22 cellular contexts compared by ENCODE assay signal in genomic region chr2:83953661-83954060, GRCh38.
DNase-seq lines count a peak whose midpoint lies in the region; ATAC-seq and TF ChIP-seq lines count a peak whose summit lies in the region.
"Had no signal": no experiment of that assay in that cellular context is flagged by ENCODE, and none has a peak within 500 bp of the region (broad histone marks: within the 10 kb centered on the region; RNA-seq: fewer than 3 reads in every experiment).

No MANE protein-coding gene starts in this region.

- H3K9me3 ChIP-seq in MG63 (no peaks in the 10 kb centered on the region), ovary (no peaks in the 10 kb centered on the region)
- H3K9me3 ChIP-seq in naive thymus-derived CD4-positive, alpha-beta T cell (ENCODE audit: control insufficient read depth in 2 of 3, low read length in 3 of 3), result no peaks in the 10 kb centered on the region

- DNase-seq in DMS53 treated with DMSO at 0.1 percent for 48 hours (lab: John Stamatoyannopoulos, UW; ENCODE audit: unreplicated experiment) (peak; percentile 4), NCI-H524 treated with DMSO at 0.1 percent for 48 hours (lab: John Stamatoyannopoulos, UW) (peak; percentile 1), iPS-NIHi7 (ENCODE audit: extremely low spot score) (peak; percentile 16), posterior cingulate gyrus (peak in 6 of 10 donors; percentile 16 to 75 (median 44)), MG63 (no peak), OCI-M2 (lab: John Stamatoyannopoulos, UW; ENCODE audit: unreplicated experiment) (no peak), ovary (no peak)
- DNase-seq in naive thymus-derived CD4-positive, alpha-beta T cell, result no peak
- DNase-seq: AML-193; DMS 273 treated with DMSO at 0.1 percent for 48 hours; GF-D8; GM23248; KG1; NCI-H1436; NCI-H1930; NCI-H2171; NCI-H526 treated with DMSO at 0.1 percent for 48 hours; NK-92 treated with Interleukin-12 subunit alpha and Interleukin-12 subunit beta, amount 100 ng/mL, for 24 hours; SHP77 had no signal

- no peak for TF ChIP-seq CTCF in ovary (IDR thresholded peaks at IDR 0.05)

- no peak for TF ChIP-seq POLR2A in ovary (IDR thresholded peaks at IDR 0.05)

- H3K36me3 ChIP-seq in MG63, result no peaks in the 10 kb centered on the region
- H3K36me3 ChIP-seq in naive thymus-derived CD4-positive, alpha-beta T cell (ENCODE audit: control insufficient read depth in 2 of 3, insufficient read depth in 3 of 3, low read length in 3 of 3), result no peaks in the 10 kb centered on the region
- no peaks in the 10 kb centered on the region for H3K36me3 ChIP-seq in ovary

- H3K27me3 Mint-ChIP-seq in naive thymus-derived CD4-positive, alpha-beta T cell, result peaks cover 0 to 7% (median 3%) of the 10 kb centered on the region in 5 donors

- no peaks in the 10 kb centered on the region for H3K36me3 Mint-ChIP-seq in naive thymus-derived CD4-positive, alpha-beta T cell

- no peaks in the 10 kb centered on the region for H3K4me1 ChIP-seq in naive thymus-derived CD4-positive, alpha-beta T cell (ENCODE audit: control insufficient read depth in 2 of 2, insufficient read depth in 2 of 2, low read length in 2 of 2)
- no peaks in the 10 kb centered on the region for H3K4me1 ChIP-seq in ovary (ENCODE audit: insufficient read depth)

- H3K4me1 Mint-ChIP-seq in naive thymus-derived CD4-positive, alpha-beta T cell, result no peaks in the 10 kb centered on the region

- no peak overlapping the region for H3K4me3 ChIP-seq in MG63
- H3K4me3 ChIP-seq in naive thymus-derived CD4-positive, alpha-beta T cell (ENCODE audit: low read length), result no peak overlapping the region
- H3K4me3 ChIP-seq in ovary, result no peak overlapping the region
- H3K4me3 ChIP-seq: GM12878, GM23248, SK-N-MC had no signal

- 2 to 12% (median 8%) methylated on average over 1 of the region's 1 CpG for WGBS in ovary, 3 donors

- CTCF ChIA-PET in naive thymus-derived CD4-positive, alpha-beta T cell (lab: Charles Lee), result no interaction called here

- H3K27ac ChIP-seq in naive thymus-derived CD4-positive, alpha-beta T cell (ENCODE audit: low read depth, low read length), result no peak overlapping the region
- H3K27ac ChIP-seq in ovary, result no peak overlapping the region
- H3K27ac ChIP-seq: C4-2B, GM23248, SK-N-MC had no signal

- H3K27me3 ChIP-seq in MG63, result no peaks in the 10 kb centered on the region
- H3K27me3 ChIP-seq in naive thymus-derived CD4-positive, alpha-beta T cell (ENCODE audit: control insufficient read depth in 2 of 2, insufficient read depth in 2 of 2, low read length in 2 of 2), result no peaks in the 10 kb centered on the region
- no peaks in the 10 kb centered on the region for H3K27me3 ChIP-seq in ovary

- no peak for TF ChIP-seq EP300 in ovary (IDR thresholded peaks at IDR 0.05)

- no peak for ATAC-seq in naive thymus-derived CD4-positive, alpha-beta T cell
- ATAC-seq: GM12878 had no signal

- POLR2A ChIA-PET in naive thymus-derived CD4-positive, alpha-beta T cell (lab: Charles Lee), result no interaction called here

- intact Hi-C loops in posterior cingulate gyrus (cut with DNase I), result no loop called here
- intact Hi-C loops in naive thymus-derived CD4-positive, alpha-beta T cell (cut with micrococcal nuclease), result no loop called here
- intact Hi-C loops in ovary (cut with DNase I), result no loop called here

- H3K4me3 Mint-ChIP-seq in naive thymus-derived CD4-positive, alpha-beta T cell, result no peak overlapping the region

- no peaks in the 10 kb centered on the region for H3K9me3 Mint-ChIP-seq in naive thymus-derived CD4-positive, alpha-beta T cell

- no peak overlapping the region for H3K27ac Mint-ChIP-seq in naive thymus-derived CD4-positive, alpha-beta T cell

Comparison
In these comparisons a context has a peak if more than half of its experiments do, and no peak if none do; other contexts are left out.
1. DNase-seq: peak in DMS53 treated with DMSO at 0.1 percent for 48 hours (single experiment), NCI-H524 treated with DMSO at 0.1 percent for 48 hours (single experiment), iPS-NIHi7 (single experiment) and posterior cingulate gyrus (6 of 10); none in MG63 (single experiment), OCI-M2 (single experiment), naive thymus-derived CD4-positive, alpha-beta T cell (0 of 9) and ovary (0 of 5).